ENCODE assay signal across 21 cellular contexts in genomic region chr1:72434070-72434469, GRCh38.
DNase-seq lines count a peak whose midpoint lies in the region; ATAC-seq, FAIRE-seq and TF ChIP-seq lines count a peak whose summit lies in the region.
"Had no signal": no experiment of that assay in that cellular context is flagged by ENCODE, and none has a peak within 500 bp of the region (broad histone marks: within the 10 kb centered on the region; RNA-seq: fewer than 3 reads in every experiment).

No MANE protein-coding gene starts in this region.

- no peak for TF ChIP-seq POLR2A in uterus (IDR thresholded peaks at IDR 0.05)

- no peaks in the 10 kb centered on the region for H3K9me3 ChIP-seq in SJCRH30 (replicated peaks)
- no peaks in the 10 kb centered on the region for H3K9me3 ChIP-seq in uterus

- FAIRE-seq in urothelium cell line (lab: Jason Lieb, UNC): no peak
- FAIRE-seq: A204.1, G401.6, GM18507 had no signal

- H3K4me3 ChIP-seq in SJCRH30 (no peak overlapping the region), uterus (no peak overlapping the region)

- intact Hi-C loops in posterior cingulate gyrus (cut with DNase I): no loop called here
- intact Hi-C loops in uterus (cut with DNase I; ENCODE audit: low total_unique reads): no loop called here

- H3K36me3 ChIP-seq in SJCRH30 (no peaks in the 10 kb centered on the region), uterus (no peaks in the 10 kb centered on the region)

- H3K4me1 ChIP-seq in SJCRH30 (peaks cover 19% of the 10 kb centered on the region), uterus (no peaks in the 10 kb centered on the region)

- peak overlapping the region; percentile 40 for H3K27ac ChIP-seq in SJCRH30
- no peak overlapping the region for H3K27ac ChIP-seq in uterus

- ATAC-seq in GM18907 (IDR thresholded peaks at IDR 0.05; ENCODE audit: unreplicated experiment): peak; percentile 10
- peak; percentile 6 for ATAC-seq in HG02571 (IDR thresholded peaks at IDR 0.05; ENCODE audit: unreplicated experiment)

- H3K27me3 ChIP-seq in SJCRH30: no peaks in the 10 kb centered on the region
- H3K27me3 ChIP-seq in uterus: no peaks in the 10 kb centered on the region

- TF ChIP-seq CTCF in uterus (IDR thresholded peaks at IDR 0.05): no peak

- DNase-seq in SJCRH30 (no peak), posterior cingulate gyrus (no peak), DMS53 (lab: John Stamatoyannopoulos, UW) (no peak), urothelium cell line (ENCODE audit: low spot score) (no peak), uterus (no peak)
- DNase-seq: C1 segment of cervical spinal cord; Calu3; CD4-positive, alpha-beta T cell; DMS 273 treated with DMSO at 0.1 percent for 48 hours; DMS79; EL; GOT3; H9; IMR-90; Kasumi-1; KBM-7 had no signal
